9 cellular contexts compared by ENCODE assay signal in genomic region chr10:1240341-1240775, GRCh38.
DNase-seq lines count a peak whose midpoint lies in the region; ATAC-seq and TF ChIP-seq lines count a peak whose summit lies in the region.
"Had no signal": no experiment of that assay in that cellular context is flagged by ENCODE, and none has a peak within 500 bp of the region (broad histone marks: within the 10 kb centered on the region; RNA-seq: fewer than 3 reads in every experiment).

No MANE protein-coding gene starts in this region.

- H3K4me1 ChIP-seq in Karpas-422 (ENCODE audit: low read length): no peaks in the 10 kb centered on the region

- H3K9me2 ChIP-seq in Karpas-422 (replicated peaks; ENCODE audit: insufficient read depth, low read length): no peaks in the 10 kb centered on the region

- no peak overlapping the region for H3K27ac ChIP-seq in Karpas-422 (ENCODE audit: low read length)

- H3K4me3 ChIP-seq in Karpas-422 (ENCODE audit: low read length): no peak overlapping the region

- H3K9me3 Mint-ChIP-seq in central memory CD8-positive, alpha-beta T cell: no peaks in the 10 kb centered on the region
- no peaks in the 10 kb centered on the region for H3K9me3 Mint-ChIP-seq in natural killer cell

- no peaks in the 10 kb centered on the region for H3K27me3 ChIP-seq in Karpas-422 (ENCODE audit: low read length)

- no peaks in the 10 kb centered on the region for H3K79me2 ChIP-seq in Karpas-422 (ENCODE audit: low read length)

- peak; percentile 25 for DNase-seq in D341Med (ENCODE audit: low spot score)
- DNase-seq in LHCN-M2 (ENCODE audit: low read depth): peak; percentile 11
- peak in 1 of 2 donors; percentile 59 for DNase-seq in central memory CD8-positive, alpha-beta T cell (ENCODE audit: low spot score in 2 of 2)
- DNase-seq in natural killer cell: no peak
- no peak for DNase-seq in Karpas-422
- DNase-seq in germinal center (ENCODE audit: low spot score): no peak
- no peak for DNase-seq in GM19240 (ENCODE audit: insufficient read length, low spot score)
- DNase-seq in activated CD4-positive, alpha-beta T cell treated with anti-CD3 and anti-CD28 coated beads, Interleukin-2, amount 50 U/mL, for 4 hours: no peak

- H3K4me3 Mint-ChIP-seq in central memory CD8-positive, alpha-beta T cell: peak overlapping the region; percentile 86
- peak overlapping the region; percentile 83 for H3K4me3 Mint-ChIP-seq in natural killer cell

- no peak overlapping the region for H2AFZ ChIP-seq in Karpas-422 (ENCODE audit: low read length)

- H3K9me3 ChIP-seq in Karpas-422 (ENCODE audit: low read length): no peaks in the 10 kb centered on the region

- intact Hi-C loops in natural killer cell (cut with micrococcal nuclease): no loop called here

- H3K9ac ChIP-seq in Karpas-422 (ENCODE audit: low read length): no peak overlapping the region

- ATAC-seq in central memory CD8-positive, alpha-beta T cell (replicated peaks; ENCODE audit: extremely low read depth, poor library complexity, severe bottlenecking): peak; percentile 97
- peak; percentile 24 to 48 (median 43) for ATAC-seq in natural killer cell

- H3K27ac Mint-ChIP-seq in central memory CD8-positive, alpha-beta T cell (ENCODE audit: low read depth): peak overlapping the region; percentile 98
- peak overlapping the region; percentile 57 to 82 for H3K27ac Mint-ChIP-seq in natural killer cell
- H3K27ac Mint-ChIP-seq: IgD-negative memory B cell had no signal

- no peaks in the 10 kb centered on the region for H3K27me3 Mint-ChIP-seq in central memory CD8-positive, alpha-beta T cell
- H3K27me3 Mint-ChIP-seq in natural killer cell (ENCODE audit: low read depth in 2 of 2): peaks cover 19 to 23% of the 10 kb centered on the region in 2 donors

- H3K36me3 ChIP-seq in Karpas-422 (ENCODE audit: insufficient read depth, low read length): no peaks in the 10 kb centered on the region

- peaks cover 2% of the 10 kb centered on the region for H3K36me3 Mint-ChIP-seq in central memory CD8-positive, alpha-beta T cell (ENCODE audit: insufficient read depth)
- no peaks in the 10 kb centered on the region for H3K36me3 Mint-ChIP-seq in natural killer cell

- peaks cover 23% of the 10 kb centered on the region for H3K4me1 Mint-ChIP-seq in central memory CD8-positive, alpha-beta T cell
- H3K4me1 Mint-ChIP-seq in natural killer cell: peaks cover 8 to 17% of the 10 kb centered on the region in 2 donors
- H3K4me1 Mint-ChIP-seq: IgD-negative memory B cell had no signal

- TF ChIP-seq CTCF in natural killer cell (IDR thresholded peaks at IDR 0.05): no peak

- no peak overlapping the region for H3K4me2 ChIP-seq in Karpas-422 (ENCODE audit: low read depth, low read length, poor library complexity, severe bottlenecking)

- no peaks in the 10 kb centered on the region for H4K20me1 ChIP-seq in Karpas-422 (ENCODE audit: insufficient read depth, low read depth, low read length)

Comparison
In these comparisons a context has a peak if more than half of its experiments do, and no peak if none do; other contexts are left out.
1. DNase-seq: peak in D341Med (single experiment) and LHCN-M2 (single experiment); none in natural killer cell (single experiment), Karpas-422 (single experiment), germinal center (single experiment), GM19240 (single experiment) and activated CD4-positive, alpha-beta T cell treated with anti-CD3 and anti-CD28 coated beads, Interleukin-2, amount 50 U/mL, for 4 hours (0 of 2).